Comparison of ENCODE assay signal across 8 cellular contexts in genomic region chr13:96491103-96491502, GRCh38.
"Had no signal": no experiment of that assay in that cellular context is flagged by ENCODE, and none has a peak within 500 bp of the region (broad histone marks: within the 10 kb centered on the region; RNA-seq: fewer than 3 reads in every experiment).

No MANE protein-coding gene starts in this region.

- H3K4me1 Mint-ChIP-seq: IgD-negative memory B cell had no signal

- FAIRE-seq: HepG2, HTR-8/SVneo, K562 had no signal

- H3K4me3 ChIP-seq: K562 had no signal

- H3K27ac Mint-ChIP-seq: IgD-negative memory B cell had no signal

- H3K4me3 Mint-ChIP-seq: IgD-negative memory B cell had no signal

- H3K36me3 Mint-ChIP-seq: IgD-negative memory B cell had no signal

- H3K27ac ChIP-seq: HL-60 had no signal

- DNase-seq: IMR-90, KBM-7, KG1 had no signal

- H3K27me3 Mint-ChIP-seq: IgD-negative memory B cell had no signal

- ATAC-seq: HepG2, K562 had no signal
